Comparison of ENCODE assay signal across 8 cellular contexts in the genomic region with DNA sequence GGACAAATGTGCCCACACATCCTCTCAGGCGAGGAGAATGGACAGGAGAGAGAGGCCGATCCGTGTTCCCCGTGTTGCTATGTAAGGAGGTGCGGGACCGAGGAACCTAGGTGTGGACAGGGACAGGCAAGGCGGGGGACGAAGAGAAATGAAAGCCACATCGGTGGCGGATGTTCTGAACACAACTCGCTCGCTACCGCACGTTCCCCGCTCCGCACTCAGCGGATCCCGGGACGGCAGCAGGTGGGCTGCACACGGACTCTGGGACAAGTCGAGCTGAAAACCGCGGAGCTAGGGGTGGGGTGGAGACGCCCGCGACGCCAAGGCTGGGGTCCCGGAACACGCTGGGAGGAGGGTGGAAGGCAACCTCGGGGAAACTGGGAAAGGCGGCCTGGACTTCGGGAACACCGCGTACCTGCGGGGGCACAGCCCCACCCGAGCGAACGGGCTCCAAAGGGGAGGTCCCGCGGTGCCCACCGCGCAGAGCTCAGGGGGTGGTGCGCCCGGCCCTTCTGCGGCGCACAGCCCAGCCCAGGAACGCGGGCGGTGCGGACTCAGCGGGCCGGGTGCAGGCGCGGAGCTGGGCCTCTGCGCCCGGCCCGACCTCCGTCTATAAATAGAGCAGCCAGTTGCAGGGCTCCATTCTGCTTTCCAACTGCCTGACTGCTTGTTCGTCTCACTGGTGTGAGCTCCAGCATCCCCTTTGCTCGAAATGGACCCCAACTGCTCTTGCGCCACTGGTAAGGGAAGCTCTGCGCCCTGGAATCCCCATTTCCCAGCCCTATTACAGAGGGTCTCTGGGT. TPM values are rescaled to one million over a fixed set of nuclear protein-coding genes. Genes with fewer than 3 reads are reported as not detected.
DNase-seq lines count a peak whose midpoint lies in the region; ATAC-seq and TF ChIP-seq lines count a peak whose summit lies in the region.

MT1E (plus strand) TSS at position 642 of the 803 bp plus-strand sequence; CDS start at position 713, 71 bp downstream.

- TF ChIP-seq EP300 in gastroesophageal sphincter (IDR thresholded peaks at IDR 0.05), result no peak

- TF ChIP-seq POLR2A in gastroesophageal sphincter (IDR thresholded peaks at IDR 0.05), result peak; percentile 86 to 90
- TF ChIP-seq POLR2A in testis (IDR thresholded peaks at IDR 0.05), result no peak
- TF ChIP-seq POLR2A in GM18505 (IDR thresholded peaks at IDR 0.05; ENCODE audit: borderline replicate concordance, extremely low read depth, insufficient read depth, insufficient read length), result no peak

- H3K27ac ChIP-seq in gastroesophageal sphincter (peak within 1 kb of the TSS; percentile 58 to 95 (median 92)), testis (peak within 1 kb of the TSS; percentile 44 to 84)

- peaks cover 0 to 39% (median 3%) of the 10 kb centered on the region in 3 donors for H3K4me1 ChIP-seq in gastroesophageal sphincter
- H3K4me1 ChIP-seq in testis, result no peaks in the 10 kb centered on the region

- H3K4me3 ChIP-seq in gastroesophageal sphincter (peak within 1 kb of the TSS; percentile 46 to 68), testis (peak within 1 kb of the TSS; percentile 49 to 66)

- H3K27me3 ChIP-seq in gastroesophageal sphincter (no peaks in the 10 kb centered on the region), testis (no peaks in the 10 kb centered on the region)

- ATAC-seq in gastroesophageal sphincter (peak; percentile 96), GM18505 (IDR thresholded peaks at IDR 0.05; ENCODE audit: unreplicated experiment) (no peak)

- H3K9me3 ChIP-seq in gastroesophageal sphincter (no peaks in the 10 kb centered on the region), testis (no peaks in the 10 kb centered on the region)

- WGBS in gastroesophageal sphincter (ENCODE audit: low coverage in 1 of 2), 2 donors, result 0 to 3% methylated on average over 2 to 7 of the region's 62 CpGs
- WGBS in testis, 2 donors, result 3 to 4% methylated on average over 33 to 62 of the region's 62 CpGs

- CTCF ChIA-PET in activated naive CD4-positive, alpha-beta T cell treated with anti-CD3 and anti-CD28 coated beads for 36 hours (lab: Charles Lee), result interaction anchor here (1.2 kb wide), 1 partner anchor 77 kb away, joined by 6 read pairs; no protein-coding TSS in a partner anchor

- no peaks in the 10 kb centered on the region for H3K9me3 Mint-ChIP-seq in activated naive CD4-positive, alpha-beta T cell treated with anti-CD3 and anti-CD28 coated beads for 36 hours
- H3K9me3 Mint-ChIP-seq in nephron, result no peaks in the 10 kb centered on the region

- H3K4me1 Mint-ChIP-seq in activated naive CD4-positive, alpha-beta T cell treated with anti-CD3 and anti-CD28 coated beads for 36 hours (ENCODE audit: low read depth), result peaks cover 14% of the 10 kb centered on the region
- H3K4me1 Mint-ChIP-seq in nephron, result peaks cover 5% of the 10 kb centered on the region

- H3K27ac Mint-ChIP-seq in activated naive CD4-positive, alpha-beta T cell treated with anti-CD3 and anti-CD28 coated beads for 36 hours, result no peak within 1 kb of the TSS
- peak within 1 kb of the TSS; percentile 13 to 92 (median 83) for H3K27ac Mint-ChIP-seq in nephron

- peak; percentile 84 for DNase-seq in activated CD8-positive, alpha-beta memory T cell treated with anti-CD3 and anti-CD28 coated beads for 24 hours
- no peak for DNase-seq in activated CD8-positive, alpha-beta memory T cell treated with anti-CD3 and anti-CD28 coated beads, Interleukin-2, amount 50 U/mL, for 4 hours
- DNase-seq in NCI-H226 (peak; percentile 87), testis (peak; percentile 54)
- peak; percentile 61 for DNase-seq in activated naive CD4-positive, alpha-beta T cell treated with anti-CD3 and anti-CD28 coated beads for 36 hours

- peaks cover 25% of the 10 kb centered on the region for H3K27me3 Mint-ChIP-seq in activated naive CD4-positive, alpha-beta T cell treated with anti-CD3 and anti-CD28 coated beads for 36 hours (ENCODE audit: low read depth)
- H3K27me3 Mint-ChIP-seq in nephron (ENCODE audit: low read depth), result peaks cover 94% of the 10 kb centered on the region

- H3K36me3 ChIP-seq in gastroesophageal sphincter, result no peaks in the 10 kb centered on the region
- no peaks in the 10 kb centered on the region for H3K36me3 ChIP-seq in testis (ENCODE audit: low read depth, missing control alignments)

- peak within 1 kb of the TSS; percentile 76 for H3K4me3 Mint-ChIP-seq in activated naive CD4-positive, alpha-beta T cell treated with anti-CD3 and anti-CD28 coated beads for 36 hours
- H3K4me3 Mint-ChIP-seq in nephron, result peak within 1 kb of the TSS; percentile 87 to 93 (median 89)

- intact Hi-C loops in activated naive CD4-positive, alpha-beta T cell treated with anti-CD3 and anti-CD28 coated beads for 36 hours (cut with micrococcal nuclease), result loop anchor here (1.0 to 2.0 kb wide), 4 partner anchors 11 to 57 kb away; partner anchors contain the start of genes MT1X and MT2A
- intact Hi-C loops in testis (cut with DNase I; ENCODE audit: low total_unique reads), result no loop called here

- no peaks in the 10 kb centered on the region for H3K36me3 Mint-ChIP-seq in activated naive CD4-positive, alpha-beta T cell treated with anti-CD3 and anti-CD28 coated beads for 36 hours (ENCODE audit: low read depth)
- H3K36me3 Mint-ChIP-seq in nephron (ENCODE audit: low read depth), result no peaks in the 10 kb centered on the region

- TF ChIP-seq CTCF in gastroesophageal sphincter (IDR thresholded peaks at IDR 0.05), result no peak
- TF ChIP-seq CTCF in nephron (IDR thresholded peaks at IDR 0.05; ENCODE audit: unreplicated experiment in 3 of 3), result no peak
- TF ChIP-seq CTCF in testis (IDR thresholded peaks at IDR 0.05), result no peak

RNA-seq across cellular contexts. Expression of gene MT1E, which starts in this region (rescaled TPM):
- total RNA-seq in activated naive CD4-positive, alpha-beta T cell treated with anti-CD3 and anti-CD28 coated beads for 36 hours, result 10 to 100 TPM; 12.2 to 12.4 TPM
- total RNA-seq in gastroesophageal sphincter, result 100 to 1,000 TPM; 101 to 194 (median 144) TPM
- 10 to 100 TPM; 10.5 to 55.4 TPM for total RNA-seq in testis
- 22.4 TPM for polyA plus RNA-seq in testis (ENCODE audit: insufficient read depth, low read depth, low replicate concordance)

Comparison
In these comparisons a context has a peak if more than half of its experiments do, and no peak if none do; other contexts are left out.
1. POLR2A ChIP-seq: peak in gastroesophageal sphincter (2 of 2); none in testis (single experiment) and GM18505 (single experiment).